In the genomic region with DNA sequence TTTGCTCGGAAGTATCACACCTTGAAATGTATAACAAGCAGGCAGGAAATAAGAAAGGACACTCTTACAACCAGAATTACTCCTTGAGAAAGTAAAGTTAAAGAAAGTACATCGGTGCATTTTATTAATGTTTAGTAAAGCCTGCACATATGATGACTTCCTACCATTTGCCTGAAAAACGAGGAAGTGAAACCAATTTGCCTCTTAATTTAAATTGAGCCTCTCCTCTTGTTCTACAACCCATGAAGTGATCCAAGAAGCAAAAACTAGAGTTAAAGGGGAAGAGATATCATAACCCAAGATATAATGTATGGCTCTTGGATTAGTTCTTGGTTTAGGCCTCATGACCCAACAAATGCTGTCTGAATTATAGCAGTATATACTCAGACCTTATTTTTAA, we compare ENCODE assay signal across 21 cellular contexts.
DNase-seq lines count a peak whose midpoint lies in the region; ATAC-seq, FAIRE-seq and TF ChIP-seq lines count a peak whose summit lies in the region.
"Had no signal": no experiment of that assay in that cellular context is flagged by ENCODE, and none has a peak within 500 bp of the region (broad histone marks: within the 10 kb centered on the region; RNA-seq: fewer than 3 reads in every experiment).

No MANE protein-coding gene starts in this region.

- no peaks in the 10 kb centered on the region for H3K27me3 Mint-ChIP-seq in naive thymus-derived CD4-positive, alpha-beta T cell
- H3K27me3 Mint-ChIP-seq: activated CD8-positive, alpha-beta memory T cell treated with anti-CD3 and anti-CD28 coated beads, Interleukin-2, amount 10 ng/mL, durations not matched to agents 7 days and 5 days; activated naive CD8-positive, alpha-beta T cell treated with anti-CD3 and anti-CD28 coated beads, Interleukin-2, amount 50 U/mL, for 24 hours had no signal

- POLR2A ChIA-PET in naive thymus-derived CD4-positive, alpha-beta T cell (lab: Charles Lee): no interaction called here

- H3K27ac ChIP-seq in MM.1S (ENCODE audit: low read length): no peak overlapping the region
- no peak overlapping the region for H3K27ac ChIP-seq in naive thymus-derived CD4-positive, alpha-beta T cell (ENCODE audit: low read depth, low read length)
- H3K27ac ChIP-seq in psoas muscle: no peak overlapping the region
- H3K27ac ChIP-seq: brain microvascular endothelial cell, tibial nerve had no signal

- H3K4me3 ChIP-seq in MM.1S (ENCODE audit: low read length) (no peak overlapping the region), psoas muscle (no peak overlapping the region)
- no peak overlapping the region for H3K4me3 ChIP-seq in naive thymus-derived CD4-positive, alpha-beta T cell (ENCODE audit: low read length)
- H3K4me3 ChIP-seq: tibial nerve had no signal

- WGBS in psoas muscle, 3 donors: 54 to 85% (median 79%) methylated on average over 3 of the region's 3 CpGs

- H3K4me1 ChIP-seq in MM.1S (ENCODE audit: low read length): no peaks in the 10 kb centered on the region
- no peaks in the 10 kb centered on the region for H3K4me1 ChIP-seq in naive thymus-derived CD4-positive, alpha-beta T cell (ENCODE audit: control insufficient read depth in 2 of 2, insufficient read depth in 2 of 2, low read length in 2 of 2)
- H3K4me1 ChIP-seq in psoas muscle: no peaks in the 10 kb centered on the region
- H3K4me1 ChIP-seq: Caco-2 had no signal

- H3K9me2 ChIP-seq in MM.1S (replicated peaks; ENCODE audit: insufficient read depth, low read length): no peaks in the 10 kb centered on the region

- peaks cover 16 to 58% (median 39%) of the 10 kb centered on the region in 7 donors for H3K4me1 Mint-ChIP-seq in naive thymus-derived CD4-positive, alpha-beta T cell
- H3K4me1 Mint-ChIP-seq: activated CD8-positive, alpha-beta memory T cell treated with anti-CD3 and anti-CD28 coated beads, Interleukin-2, amount 10 ng/mL, durations not matched to agents 7 days and 5 days had no signal

- H2AFZ ChIP-seq in MM.1S (ENCODE audit: low read length): no peak overlapping the region

- no peaks in the 10 kb centered on the region for H3K79me2 ChIP-seq in MM.1S (ENCODE audit: low read length)

- H3K9me3 ChIP-seq in MM.1S (replicated peaks; ENCODE audit: insufficient read depth, low read length) (no peaks in the 10 kb centered on the region), psoas muscle (no peaks in the 10 kb centered on the region)
- no peaks in the 10 kb centered on the region for H3K9me3 ChIP-seq in naive thymus-derived CD4-positive, alpha-beta T cell (ENCODE audit: control insufficient read depth in 2 of 3, low read length in 3 of 3)
- H3K9me3 ChIP-seq: Caco-2, tibial nerve had no signal

- H3K36me3 ChIP-seq in MM.1S (replicated peaks; ENCODE audit: insufficient read depth, low read length): no peaks in the 10 kb centered on the region
- no peaks in the 10 kb centered on the region for H3K36me3 ChIP-seq in naive thymus-derived CD4-positive, alpha-beta T cell (ENCODE audit: control insufficient read depth in 2 of 3, insufficient read depth in 3 of 3, low read length in 3 of 3)
- no peaks in the 10 kb centered on the region for H3K36me3 ChIP-seq in psoas muscle (ENCODE audit: insufficient read depth in 1 of 2, low read depth in 1 of 2)
- H3K36me3 ChIP-seq: brain microvascular endothelial cell, tibial nerve had no signal

- no peak overlapping the region for H3K4me3 Mint-ChIP-seq in naive thymus-derived CD4-positive, alpha-beta T cell
- H3K4me3 Mint-ChIP-seq: activated CD8-positive, alpha-beta memory T cell treated with anti-CD3 and anti-CD28 coated beads, Interleukin-2, amount 10 ng/mL, durations not matched to agents 7 days and 5 days; activated naive CD8-positive, alpha-beta T cell treated with anti-CD3 and anti-CD28 coated beads, Interleukin-2, amount 50 U/mL, for 24 hours had no signal

- peak; percentile 51 for ATAC-seq in GM18511 (IDR thresholded peaks at IDR 0.05; ENCODE audit: unreplicated experiment)
- peak; percentile 44 for ATAC-seq in naive thymus-derived CD4-positive, alpha-beta T cell
- no peak for ATAC-seq in psoas muscle
- ATAC-seq in HG02623 (IDR thresholded peaks at IDR 0.05; ENCODE audit: unreplicated experiment): no peak
- ATAC-seq: activated CD8-positive, alpha-beta memory T cell treated with anti-CD3 and anti-CD28 coated beads, Interleukin-2, amount 10 ng/mL, durations not matched to agents 7 days and 5 days; activated naive CD8-positive, alpha-beta T cell treated with anti-CD3 and anti-CD28 coated beads, Interleukin-2, amount 50 U/mL, for 24 hours had no signal

- peaks cover 0 to 1% (median 0%) of the 10 kb centered on the region in 11 donors for H3K9me3 Mint-ChIP-seq in naive thymus-derived CD4-positive, alpha-beta T cell
- H3K9me3 Mint-ChIP-seq: activated naive CD8-positive, alpha-beta T cell treated with anti-CD3 and anti-CD28 coated beads, Interleukin-2, amount 50 U/mL, for 24 hours had no signal

- H4K20me1 ChIP-seq in MM.1S (ENCODE audit: insufficient read depth, low read length): no peaks in the 10 kb centered on the region

- DNase-seq in MM.1S (peak; percentile 26), SIG-M5 (lab: John Stamatoyannopoulos, UW) (peak; percentile 87), psoas muscle (no peak), RKO (ENCODE audit: low spot score) (no peak), HTR-8/SVneo (ENCODE audit: insufficient read length, low spot score) (no peak)
- no peak for DNase-seq in naive thymus-derived CD4-positive, alpha-beta T cell
- DNase-seq: activated CD8-positive, alpha-beta memory T cell treated with anti-CD3 and anti-CD28 coated beads, Interleukin-2, amount 10 ng/mL, durations not matched to agents 7 days and 5 days; activated naive CD8-positive, alpha-beta T cell treated with anti-CD3 and anti-CD28 coated beads, Interleukin-2, amount 50 U/mL, for 24 hours; brain microvascular endothelial cell; Caco-2; GOT3; NCI-H1092; NCI-H510A treated with DMSO at 0.1 percent for 48 hours; stimulated activated CD4-positive, alpha-beta T cell treated with anti-CD3 and anti-CD28 coated beads, Interleukin-1b, Interleukin-23, amount 100 ng/mL, for 48 hours; stimulated activated naive CD4-positive, alpha-beta T cell treated with Interleukin-2 at 50 U/mL for 16 hours; T1000 had no signal

- no peak for TF ChIP-seq CTCF in MM.1S (IDR thresholded peaks at IDR 0.05; ENCODE audit: low read length)
- no peak for TF ChIP-seq CTCF in psoas muscle (IDR thresholded peaks at IDR 0.05)

- H3K36me3 Mint-ChIP-seq in naive thymus-derived CD4-positive, alpha-beta T cell: peaks cover 4 to 29% (median 21%) of the 10 kb centered on the region in 5 donors
- H3K36me3 Mint-ChIP-seq: activated CD8-positive, alpha-beta memory T cell treated with anti-CD3 and anti-CD28 coated beads, Interleukin-2, amount 10 ng/mL, durations not matched to agents 7 days and 5 days had no signal

- H3K27ac Mint-ChIP-seq in naive thymus-derived CD4-positive, alpha-beta T cell: peak overlapping the region in 1 of 9 donors; percentile 69
- H3K27ac Mint-ChIP-seq: activated CD8-positive, alpha-beta memory T cell treated with anti-CD3 and anti-CD28 coated beads, Interleukin-2, amount 10 ng/mL, durations not matched to agents 7 days and 5 days; activated naive CD8-positive, alpha-beta T cell treated with anti-CD3 and anti-CD28 coated beads, Interleukin-2, amount 50 U/mL, for 24 hours had no signal

- no peak overlapping the region for H3K9ac ChIP-seq in MM.1S (ENCODE audit: low read length)

- H3F3A ChIP-seq in MM.1S (ENCODE audit: insufficient read depth, low read length): no peaks in the 10 kb centered on the region

- FAIRE-seq in HTR-8/SVneo (lab: Jason Lieb, UNC): no peak
- FAIRE-seq: colon, endometrium had no signal

- CTCF ChIA-PET in naive thymus-derived CD4-positive, alpha-beta T cell (lab: Charles Lee): no interaction called here

- intact Hi-C loops in naive thymus-derived CD4-positive, alpha-beta T cell (cut with micrococcal nuclease): no loop called here
- intact Hi-C loops in psoas muscle (cut with DNase I): no loop called here

- H3K27me3 ChIP-seq in MM.1S (replicated peaks; ENCODE audit: insufficient read depth, low read length) (no peaks in the 10 kb centered on the region), psoas muscle (ENCODE audit: insufficient read depth in 3 of 3, low read length in 2 of 3) (no peaks in the 10 kb centered on the region)
- no peaks in the 10 kb centered on the region for H3K27me3 ChIP-seq in naive thymus-derived CD4-positive, alpha-beta T cell (ENCODE audit: control insufficient read depth in 2 of 2, insufficient read depth in 2 of 2, low read length in 2 of 2)
- H3K27me3 ChIP-seq: brain microvascular endothelial cell, tibial nerve had no signal

- no peak overlapping the region for H3K4me2 ChIP-seq in MM.1S (ENCODE audit: low read depth, low read length)

Comparison
In these comparisons a context has a peak if more than half of its experiments do, and no peak if none do; other contexts are left out.
1. ATAC-seq: peak in GM18511 (single experiment) and naive thymus-derived CD4-positive, alpha-beta T cell (single experiment); none in psoas muscle (0 of 4) and HG02623 (single experiment).
2. DNase-seq: peak in MM.1S (single experiment) and SIG-M5 (single experiment); none in naive thymus-derived CD4-positive, alpha-beta T cell (0 of 9), psoas muscle (0 of 2), RKO (single experiment) and HTR-8/SVneo (single experiment).